Comparison of ENCODE assay signal across 1 cellular context in genomic region chr3:41116851-41117250, GRCh38.
TF ChIP-seq lines count a peak whose summit lies in the region.

No MANE protein-coding gene starts in this region.

TF ChIP-seq in HepG2, 621 proteins besides CTCF, POLR2A, EP300 and RAD21 (continued from another document):
- TF ChIP-seq ZNF280D (CRISPR knock-in tag; IDR thresholded peaks at IDR 0.05): 0 out of 2 replicates have a peak, but pooled peaks have one; percentile 16
- no peak for TF ChIP-seq GTF2F1 (IDR thresholded peaks at IDR 0.05; ENCODE audit: low read length)
- 0 out of 2 replicates have a peak, but pooled peaks have one; percentile 30 for TF ChIP-seq ZFY (CRISPR knock-in tag; IDR thresholded peaks at IDR 0.05)
- peak; percentile 31; the same call in 1 of the 2 replicates for TF ChIP-seq SKIL (CRISPR knock-in tag; IDR thresholded peaks at IDR 0.05; ENCODE audit: borderline replicate concordance)
- no peak for TF ChIP-seq ZNF30 (CRISPR knock-in tag; IDR thresholded peaks at IDR 0.05)
- TF ChIP-seq CCDC6 (CRISPR knock-in tag; IDR thresholded peaks at IDR 0.05): peak; percentile 1; the same call in 1 of the 2 replicates
